ENCODE assay signal across 9 cellular contexts in genomic region chr5:124655211-124655880, GRCh38.
DNase-seq lines count a peak whose midpoint lies in the region; ATAC-seq, FAIRE-seq and TF ChIP-seq lines count a peak whose summit lies in the region.
"Had no signal": no experiment of that assay in that cellular context is flagged by ENCODE, and none has a peak within 500 bp of the region (broad histone marks: within the 10 kb centered on the region; RNA-seq: fewer than 3 reads in every experiment).

No MANE protein-coding gene starts in this region.

- POLR2A ChIA-PET in CD8-positive, alpha-beta T cell (lab: Charles Lee), result no interaction called here

- H3K27me3 ChIP-seq in cardiac muscle cell (no peaks in the 10 kb centered on the region), thyroid gland (no peaks in the 10 kb centered on the region)
- peaks cover 15% of the 10 kb centered on the region for H3K27me3 ChIP-seq in CD8-positive, alpha-beta T cell (ENCODE audit: insufficient read depth, low read length)

- no peak overlapping the region for H3K4me3 Mint-ChIP-seq in CD8-positive, alpha-beta T cell
- H3K4me3 Mint-ChIP-seq: CD8-positive, alpha-beta memory T cell had no signal

- intact Hi-C loops in Right ventricle myocardium inferior (cut with DNase I) (loop anchor here (5.0 to 10.0 kb wide), 2 partner anchors 252 to 841 kb away; no protein-coding TSS in a partner anchor), thyroid gland (cut with DNase I) (loop anchor here (5.0 kb wide), 1 partner anchor 87 kb away; no protein-coding TSS in a partner anchor)
- intact Hi-C loops in CD8-positive, alpha-beta T cell (cut with DNase I, micrococcal nuclease), result no loop called here

- H3K27me3 Mint-ChIP-seq in CD8-positive, alpha-beta T cell (ENCODE audit: low read depth), result peaks cover 17% of the 10 kb centered on the region

- H3K36me3 Mint-ChIP-seq in CD8-positive, alpha-beta T cell, result no peaks in the 10 kb centered on the region

- no peak for ATAC-seq in Right ventricle myocardium inferior
- no peak for ATAC-seq in CD8-positive, alpha-beta T cell
- ATAC-seq in HG03175 (IDR thresholded peaks at IDR 0.05; ENCODE audit: unreplicated experiment), result no peak

- WGBS in thyroid gland, 2 donors, result 19 to 21% methylated on average over 8 of the region's 8 CpGs

- H3K36me3 ChIP-seq in cardiac muscle cell (no peaks in the 10 kb centered on the region), thyroid gland (no peaks in the 10 kb centered on the region)
- H3K36me3 ChIP-seq in CD8-positive, alpha-beta T cell (ENCODE audit: insufficient read depth, low read length), result no peaks in the 10 kb centered on the region

- no peak for FAIRE-seq in RCC 7860 (lab: Jason Lieb, UNC)

- H3K4me1 ChIP-seq in cardiac muscle cell (ENCODE audit: low read depth) (peaks cover 94% of the 10 kb centered on the region), thyroid gland (peaks cover 67 to 74% of the 10 kb centered on the region in 2 donors)
- H3K4me1 ChIP-seq in CD8-positive, alpha-beta T cell (ENCODE audit: insufficient read depth, low read length), result peaks cover 18% of the 10 kb centered on the region

- no peak for TF ChIP-seq CTCF in cardiac muscle cell (IDR thresholded peaks at IDR 0.05; ENCODE audit: low read depth, low read length)
- TF ChIP-seq CTCF in fibroblast of mammary gland (conservative IDR thresholded peaks at IDR 0.05; ENCODE audit: control insufficient read depth, insufficient read depth, low read depth, low read length), result no peak
- TF ChIP-seq CTCF in thyroid gland (IDR thresholded peaks at IDR 0.05), result no peak
- TF ChIP-seq CTCF in CD8-positive, alpha-beta T cell (IDR thresholded peaks at IDR 0.05), result no peak

- CTCF ChIA-PET in CD8-positive, alpha-beta T cell (lab: Charles Lee), result no interaction called here

- H3K4me3 ChIP-seq in cardiac muscle cell (no peak overlapping the region), fibroblast of mammary gland (ENCODE audit: control insufficient read depth, low read depth, low read length) (peak overlapping the region; percentile 27), thyroid gland (replicated peaks in 1 of 3) (no peak overlapping the region)
- no peak overlapping the region for H3K4me3 ChIP-seq in CD8-positive, alpha-beta T cell (ENCODE audit: low read depth, low read length)

- DNase-seq in cardiac muscle cell (ENCODE audit: low read depth in 1 of 2, low spot score in 1 of 2), result peak in 1 of 2 donors; percentile 57
- no peak for DNase-seq in Right ventricle myocardium inferior (ENCODE audit: missing footprints)
- DNase-seq in RCC 7860 (ENCODE audit: low spot score), result peak; percentile 42
- DNase-seq in fibroblast of mammary gland (ENCODE audit: low read depth), result peak; percentile 62
- DNase-seq in thyroid gland, result peak in 1 of 2 donors; percentile 8
- DNase-seq in CD8-positive, alpha-beta T cell, result no peak
- DNase-seq in globus pallidus (ENCODE audit: low spot score), result no peak
- DNase-seq: CD8-positive, alpha-beta memory T cell had no signal

- peaks cover 14% of the 10 kb centered on the region for H3K4me1 Mint-ChIP-seq in CD8-positive, alpha-beta T cell (ENCODE audit: low read depth)

- H3K27ac Mint-ChIP-seq in CD8-positive, alpha-beta T cell, result no peak overlapping the region
- H3K27ac Mint-ChIP-seq: CD8-positive, alpha-beta memory T cell had no signal

- H3K27ac ChIP-seq in cardiac muscle cell (peak overlapping the region; percentile 95), thyroid gland (peak overlapping the region in 2 of 3 donors; percentile 25 to 51)
- H3K27ac ChIP-seq in CD8-positive, alpha-beta T cell (ENCODE audit: low read depth, low read length), result no peak overlapping the region

- H3K9me3 Mint-ChIP-seq in CD8-positive, alpha-beta T cell, result no peaks in the 10 kb centered on the region

- TF ChIP-seq POLR2A in thyroid gland (IDR thresholded peaks at IDR 0.05), result no peak

- no peaks in the 10 kb centered on the region for H3K9me3 ChIP-seq in cardiac muscle cell (ENCODE audit: low read depth)
- H3K9me3 ChIP-seq in thyroid gland, result no peaks in the 10 kb centered on the region
- no peaks in the 10 kb centered on the region for H3K9me3 ChIP-seq in CD8-positive, alpha-beta T cell (ENCODE audit: low read length)

Comparison
In these comparisons a context has a peak if more than half of its experiments do, and no peak if none do; other contexts are left out.
1. DNase-seq: peak in RCC 7860 (single experiment) and fibroblast of mammary gland (single experiment); none in Right ventricle myocardium inferior (single experiment), CD8-positive, alpha-beta T cell (0 of 7) and globus pallidus (single experiment).
2. intact Hi-C loops: an anchor here in Right ventricle myocardium inferior (5.0 to 10.0 kb wide) and thyroid gland (5.0 kb wide); none called in CD8-positive, alpha-beta T cell.